In the genomic region with DNA sequence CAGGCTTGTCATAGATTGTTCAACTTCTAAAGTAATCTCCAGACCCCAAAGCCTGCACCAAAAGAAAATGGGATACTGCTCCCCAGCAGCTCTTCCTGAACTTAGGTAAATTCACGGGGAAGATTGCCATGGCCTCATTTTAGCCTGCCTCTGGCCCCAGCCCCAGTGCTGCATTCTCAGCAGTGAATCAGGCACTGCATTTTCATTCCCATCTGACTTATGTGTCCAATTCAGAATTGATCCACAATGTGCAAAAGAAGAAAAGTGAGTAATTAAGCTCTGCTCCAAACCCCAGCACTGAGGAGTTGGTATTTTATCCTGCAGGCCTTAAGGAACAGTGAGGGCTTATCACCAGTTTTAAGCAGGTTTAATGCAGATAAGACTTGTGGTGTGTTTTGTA, we compare ENCODE assay signal across 21 cellular contexts.
"Had no signal": no experiment of that assay in that cellular context is flagged by ENCODE, and none has a peak within 500 bp of the region (broad histone marks: within the 10 kb centered on the region; RNA-seq: fewer than 3 reads in every experiment).

No MANE protein-coding gene starts in this region.

- H3K4me1 ChIP-seq: colonic mucosa, thyroid gland had no signal

- H3K9me3 Mint-ChIP-seq: activated B cell treated with CpG ODN at 0.5 μM for 24 hours; activated CD4-positive, alpha-beta memory T cell treated with anti-CD3 and anti-CD28 coated beads for 36 hours; activated naive CD8-positive, alpha-beta T cell treated with anti-CD3 and anti-CD28 coated beads for 36 hours; nephron; T-cell had no signal

- ATAC-seq: activated CD8-positive, alpha-beta memory T cell treated with anti-CD3 and anti-CD28 coated beads, Interleukin-2, amount 10 ng/mL, durations not matched to agents 7 days and 5 days; T-cell had no signal

- DNase-seq: activated B cell treated with CpG ODN at 0.5 μM for 24 hours; activated CD4-positive, alpha-beta memory T cell treated with anti-CD3 and anti-CD28 coated beads for 36 hours; activated CD4-positive, alpha-beta T cell treated with anti-CD3 and anti-CD28 coated beads for 4 hours; activated CD8-positive, alpha-beta memory T cell treated with anti-CD3 and anti-CD28 coated beads, Interleukin-2, amount 10 ng/mL, durations not matched to agents 7 days and 5 days; activated naive CD4-positive, alpha-beta T cell; activated naive CD8-positive, alpha-beta T cell treated with anti-CD3 and anti-CD28 coated beads for 36 hours; amniotic stem cell; caudate nucleus; colonic mucosa; erythroblast; immature natural killer cell; nucleus accumbens; posterior cingulate gyrus; stimulated activated CD4-positive, alpha-beta T cell treated with anti-CD3 and anti-CD28 coated beads, Interleukin-12 subunit alpha, Interleukin-12 subunit beta, amount 100 ng/mL, for 4 hours; stimulated activated CD4-positive, alpha-beta T cell treated with anti-CD3 and anti-CD28 coated beads, Interleukin-1b, Interleukin-23, amount 100 ng/mL, for 48 hours; stimulated activated CD8-positive, alpha-beta memory T cell treated with anti-CD3 and anti-CD28 coated beads, Interleukin-4, amount 100 ng/mL, for 48 hours; stimulated activated naive CD4-positive, alpha-beta T cell; T-cell; thyroid gland had no signal

- H3K9me3 ChIP-seq: colonic mucosa, thyroid gland had no signal

- H3K27me3 Mint-ChIP-seq: activated B cell treated with CpG ODN at 0.5 μM for 24 hours; activated CD4-positive, alpha-beta memory T cell treated with anti-CD3 and anti-CD28 coated beads for 36 hours; activated CD8-positive, alpha-beta memory T cell treated with anti-CD3 and anti-CD28 coated beads, Interleukin-2, amount 10 ng/mL, durations not matched to agents 7 days and 5 days; activated naive CD8-positive, alpha-beta T cell treated with anti-CD3 and anti-CD28 coated beads for 36 hours; T-cell had no signal

- H3K4me3 Mint-ChIP-seq: activated B cell treated with CpG ODN at 0.5 μM for 24 hours; activated CD4-positive, alpha-beta memory T cell treated with anti-CD3 and anti-CD28 coated beads for 36 hours; activated CD8-positive, alpha-beta memory T cell treated with anti-CD3 and anti-CD28 coated beads, Interleukin-2, amount 10 ng/mL, durations not matched to agents 7 days and 5 days; activated naive CD8-positive, alpha-beta T cell treated with anti-CD3 and anti-CD28 coated beads for 36 hours; immature natural killer cell; nephron; T-cell had no signal

- H3K4me1 Mint-ChIP-seq: activated B cell treated with CpG ODN at 0.5 μM for 24 hours; activated CD8-positive, alpha-beta memory T cell treated with anti-CD3 and anti-CD28 coated beads, Interleukin-2, amount 10 ng/mL, durations not matched to agents 7 days and 5 days; activated naive CD8-positive, alpha-beta T cell treated with anti-CD3 and anti-CD28 coated beads for 36 hours; immature natural killer cell; T-cell had no signal

- H3K27me3 ChIP-seq: colonic mucosa, thyroid gland had no signal

- H3K27ac Mint-ChIP-seq: activated B cell treated with CpG ODN at 0.5 μM for 24 hours; activated CD4-positive, alpha-beta memory T cell treated with anti-CD3 and anti-CD28 coated beads for 36 hours; activated CD8-positive, alpha-beta memory T cell treated with anti-CD3 and anti-CD28 coated beads, Interleukin-2, amount 10 ng/mL, durations not matched to agents 7 days and 5 days; activated naive CD8-positive, alpha-beta T cell treated with anti-CD3 and anti-CD28 coated beads for 36 hours; immature natural killer cell; T-cell had no signal

- H3K36me3 Mint-ChIP-seq: activated CD4-positive, alpha-beta memory T cell treated with anti-CD3 and anti-CD28 coated beads for 36 hours; activated CD8-positive, alpha-beta memory T cell treated with anti-CD3 and anti-CD28 coated beads, Interleukin-2, amount 10 ng/mL, durations not matched to agents 7 days and 5 days; activated naive CD8-positive, alpha-beta T cell treated with anti-CD3 and anti-CD28 coated beads for 36 hours; immature natural killer cell; T-cell had no signal

- H3K4me3 ChIP-seq: colonic mucosa, thyroid gland had no signal

- H3K36me3 ChIP-seq: colonic mucosa, thyroid gland had no signal

- FAIRE-seq: endometrium had no signal

- H3K27ac ChIP-seq: colonic mucosa, thyroid gland had no signal
